In the genomic region with DNA sequence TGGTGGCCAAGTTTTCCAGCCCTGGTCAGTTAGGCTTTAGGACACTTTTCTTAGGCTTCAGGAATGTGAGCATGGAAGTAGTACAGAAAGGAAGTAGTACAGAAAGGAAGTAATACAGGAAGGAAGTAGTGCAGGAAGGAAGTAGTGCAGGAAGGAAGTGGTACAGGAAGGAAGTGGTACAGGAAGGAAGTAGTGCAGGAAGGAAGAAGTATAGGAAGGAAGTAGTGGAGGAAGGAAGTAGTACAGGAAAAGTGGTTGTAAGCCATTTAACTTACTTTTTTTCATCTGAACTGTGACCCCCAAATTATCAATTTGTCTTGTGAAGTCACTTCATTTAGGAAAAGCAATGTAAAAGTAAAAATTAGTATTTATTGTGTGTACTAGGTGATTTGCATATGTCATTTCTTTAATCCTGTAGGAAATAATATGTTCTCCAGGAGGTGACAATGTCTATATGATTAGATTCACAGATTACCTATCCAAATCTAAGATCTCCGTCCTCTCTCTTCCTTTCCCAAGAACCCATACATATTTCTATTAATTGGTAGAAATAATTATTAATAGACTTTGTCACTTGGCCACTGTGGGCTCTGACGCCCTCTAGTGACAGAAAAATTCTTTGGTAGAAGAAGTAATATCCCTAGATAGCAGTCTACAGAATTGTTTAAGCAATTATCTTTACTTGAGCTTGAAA, we compare ENCODE assay signal across 8 cellular contexts. TPM values are rescaled to one million over a fixed set of nuclear protein-coding genes. Genes with fewer than 3 reads are reported as not detected.
DNase-seq lines count a peak whose midpoint lies in the region; TF ChIP-seq lines count a peak whose summit lies in the region.

No MANE protein-coding gene starts in this region.

- H3K9me3 ChIP-seq in Karpas-422 (ENCODE audit: low read length), result no peaks in the 10 kb centered on the region

- no peaks in the 10 kb centered on the region for H4K20me1 ChIP-seq in Karpas-422 (ENCODE audit: insufficient read depth, low read depth, low read length)

- no peak overlapping the region for H3K9ac ChIP-seq in Karpas-422 (ENCODE audit: low read length)

- H3K36me3 Mint-ChIP-seq in brain, result no peaks in the 10 kb centered on the region
- no peaks in the 10 kb centered on the region for H3K36me3 Mint-ChIP-seq in mesothelial cell of epicardium

- H3K79me2 ChIP-seq in Karpas-422 (ENCODE audit: low read length), result peaks cover 6% of the 10 kb centered on the region

- TF ChIP-seq CTCF in brain (conservative IDR thresholded peaks at IDR 0.05), result peak; percentile 80 to 92
- TF ChIP-seq CTCF in mesothelial cell of epicardium (IDR thresholded peaks at IDR 0.05; ENCODE audit: unreplicated experiment), result peak; percentile 61

- H3K4me1 Mint-ChIP-seq in brain (peaks cover 24% of the 10 kb centered on the region), mesothelial cell of epicardium (peaks cover 33% of the 10 kb centered on the region)

- peak overlapping the region in 1 of 5 experiments; percentile 23 for H3K4me3 Mint-ChIP-seq in brain
- H3K4me3 Mint-ChIP-seq in mesothelial cell of epicardium, result no peak overlapping the region

- H3K9me3 Mint-ChIP-seq in brain (no peaks in the 10 kb centered on the region), mesothelial cell of epicardium (no peaks in the 10 kb centered on the region)

- peaks cover 19% of the 10 kb centered on the region for H3K4me1 ChIP-seq in Karpas-422 (ENCODE audit: low read length)

- H3K4me3 ChIP-seq in Karpas-422 (ENCODE audit: low read length), result peak overlapping the region; percentile 11; the same call in 1 of the 2 replicates

- no peak overlapping the region for H3K27ac ChIP-seq in Karpas-422 (ENCODE audit: low read length)

- H3K36me3 ChIP-seq in Karpas-422 (ENCODE audit: insufficient read depth, low read length), result no peaks in the 10 kb centered on the region

- no peaks in the 10 kb centered on the region for H3K9me2 ChIP-seq in Karpas-422 (replicated peaks; ENCODE audit: insufficient read depth, low read length)

- H3K27me3 Mint-ChIP-seq in brain (peaks cover 33% of the 10 kb centered on the region), mesothelial cell of epicardium (ENCODE audit: low read depth) (peaks cover 7% of the 10 kb centered on the region)

- DNase-seq in DMS79 treated with DMSO at 0.1 percent for 48 hours (lab: John Stamatoyannopoulos, UW) (peak; percentile 3), DMS79 (lab: John Stamatoyannopoulos, UW) (no peak), Karpas-422 (peak; percentile 82), mesothelial cell of epicardium (ENCODE audit: low spot score in 2 of 2, unreplicated experiment in 2 of 2) (no peak), activated T-cell treated with anti-CD3 and anti-CD28 coated beads for 4 hours (no peak), posterior vena cava (ENCODE audit: low spot score) (no peak), NCI-H1436 treated with DMSO at 0.1 percent for 48 hours (lab: John Stamatoyannopoulos, UW) (no peak)

- H3K27ac Mint-ChIP-seq in brain, result no peak overlapping the region
- H3K27ac Mint-ChIP-seq in mesothelial cell of epicardium, result no peak overlapping the region

- H2AFZ ChIP-seq in Karpas-422 (ENCODE audit: low read length), result no peak overlapping the region

- H3K4me2 ChIP-seq in Karpas-422 (ENCODE audit: low read depth, low read length, poor library complexity, severe bottlenecking), result no peak overlapping the region

- intact Hi-C loops in posterior vena cava (cut with DNase I), result loop anchor here (2.0 to 5.0 kb wide), 3 partner anchors 39 to 49 kb away; no protein-coding TSS in a partner anchor

- no peaks in the 10 kb centered on the region for H3K27me3 ChIP-seq in Karpas-422 (ENCODE audit: low read length)

RNA-seq across cellular contexts. Expression of a gene that starts 3.9 kb away (rescaled TPM):
- 68.5 and 91.9 TPM in 2 replicates for total RNA-seq in Karpas-422 (2014; rRNA removed; shearing (Covaris generic); ENCODE audit: low replicate concordance)
- polyA plus RNA-seq in brain (ENCODE audit: insufficient read depth, low read depth, low replicate concordance), result 1.8 TPM
- total RNA-seq in mesothelial cell of epicardium (6.1 to 6.8 TPM (median 6.3 TPM) in 3 replicates), posterior vena cava (10 to 100 TPM; 30.7 to 40.7 TPM)

RNA-seq across cellular contexts. Expression of a gene that starts 34.1 kb away (rescaled TPM):
- 0.61 and 1.3 TPM in 2 replicates for total RNA-seq in Karpas-422 (2014; rRNA removed; shearing (Covaris generic); ENCODE audit: low replicate concordance)
- polyA plus RNA-seq in brain (ENCODE audit: insufficient read depth, low read depth, low replicate concordance), result 65.7 TPM
- total RNA-seq in mesothelial cell of epicardium (126 to 133 TPM (median 126 TPM) in 3 replicates), posterior vena cava (1,000 to 10,000 TPM; 4,350 to 6,560 TPM)

Comparison
In these comparisons a context has a peak if more than half of its experiments do, and no peak if none do; other contexts are left out.
1. DNase-seq: peak in DMS79 treated with DMSO at 0.1 percent for 48 hours (single experiment) and Karpas-422 (single experiment); none in DMS79 (single experiment), mesothelial cell of epicardium (0 of 2), activated T-cell treated with anti-CD3 and anti-CD28 coated beads for 4 hours (single experiment), posterior vena cava (single experiment) and NCI-H1436 treated with DMSO at 0.1 percent for 48 hours (single experiment).
2. RNA of a gene that starts 34.1 kb away (total RNA-seq): 4,350 to 6,560 TPM in posterior vena cava and 126 to 133 TPM in mesothelial cell of epicardium; 0.61 to 1.3 TPM in Karpas-422; every median in the first group is over 10 times any median in the second.